ENCODE assay signal across 12 cellular contexts in genomic region chr2:188984126-188984525, GRCh38. TPM values are rescaled to one million over a fixed set of nuclear protein-coding genes. Genes with fewer than 3 reads are reported as not detected.
A peak's percentile ranks its signal among the peaks of the same experiment; 100 is the strongest.
DNase-seq lines count a peak whose midpoint lies in the region; ATAC-seq, FAIRE-seq and TF ChIP-seq lines count a peak whose summit lies in the region.
"Had no signal": no experiment of that assay in that cellular context is flagged by ENCODE, and none has a peak within 500 bp of the region (broad histone marks: within the 10 kb centered on the region; RNA-seq: fewer than 3 reads in every experiment).

No MANE protein-coding gene starts in this region.

- no TSS peak for BruUV-seq in HCT116 (replicated peaks; lab: Mats Ljungman, UMichigan)

- no peaks in the 10 kb centered on the region for H3K27me3 ChIP-seq in HCT116 (ENCODE audit: insufficient read depth, low read length)
- no peaks in the 10 kb centered on the region for H3K27me3 ChIP-seq in breast epithelium
- no peaks in the 10 kb centered on the region for H3K27me3 ChIP-seq in MG63

- no peak for FAIRE-seq in kidney (lab: Jason Lieb, UNC)

- H3K79me2 ChIP-seq in HCT116 (ENCODE audit: insufficient read depth, low read length): no peaks in the 10 kb centered on the region

- H3K36me3 ChIP-seq in HCT116 (ENCODE audit: control insufficient read depth in 1 of 2, insufficient read depth in 2 of 2, low read length in 2 of 2) (no peaks in the 10 kb centered on the region), breast epithelium (no peaks in the 10 kb centered on the region), MG63 (peaks cover 14% of the 10 kb centered on the region), kidney (ENCODE audit: control insufficient read depth in 1 of 2, insufficient read depth in 2 of 2, low read length in 2 of 2) (peaks cover 0 to 4% of the 10 kb centered on the region in 2 donors)

- no peak for ATAC-seq in HCT116
- ATAC-seq in HG02884 (IDR thresholded peaks at IDR 0.05; ENCODE audit: unreplicated experiment): no peak
- ATAC-seq: CD8-positive, alpha-beta T cell; stimulated activated memory B cell treated with anti-CD40 and anti-IgM and Interleukin-4, amounts not matched to agents 10 μg/mL and 1 μg/mL and 100 μg/mL, for 72 hours had no signal

- H2AFZ ChIP-seq in HCT116 (ENCODE audit: low read depth, low read length, poor library complexity, severe bottlenecking): peak overlapping the region; percentile 37

- TF ChIP-seq POLR2A in HCT116 (IDR thresholded peaks at IDR 0.05; ENCODE audit: borderline replicate concordance, extremely low read depth, insufficient read depth, insufficient read length) (no peak), breast epithelium (IDR thresholded peaks at IDR 0.05) (no peak)

- H3K4me3 ChIP-seq in HCT116 (replicated peaks in 1 of 2; ENCODE audit: low read depth in 1 of 2, low read length in 2 of 2) (no peak overlapping the region), breast epithelium (no peak overlapping the region), MG63 (no peak overlapping the region), kidney (ENCODE audit: low read length in 2 of 2) (no peak overlapping the region)

- 0 out of 4 replicates have a peak, but pooled peaks cover 0 to 3% of the 10 kb centered on the region in 2 experiments for H3K4me1 ChIP-seq in HCT116 (ENCODE audit: control insufficient read depth in 1 of 2, insufficient read depth in 2 of 2, low read length in 2 of 2)
- no peaks in the 10 kb centered on the region for H3K4me1 ChIP-seq in breast epithelium
- H3K4me1 ChIP-seq in kidney (ENCODE audit: control insufficient read depth in 1 of 2, insufficient read depth in 1 of 2, low read depth in 1 of 2, low read length in 2 of 2): no peaks in the 10 kb centered on the region

- TF ChIP-seq RAD21 in HCT116 (IDR thresholded peaks at IDR 0.05; ENCODE audit: low read depth): peak; percentile 69

- H3K4me2 ChIP-seq in HCT116 (ENCODE audit: low read length): no peak overlapping the region

- intact Hi-C loops in HCT116 (cut with micrococcal nuclease) (loop anchor here (2.0 to 10.0 kb wide), 4 partner anchors 217 to 1399 kb away; no protein-coding TSS in a partner anchor), breast epithelium (cut with DNase I; ENCODE audit: low total_unique reads) (no loop called here), kidney (cut with DNase I) (no loop called here)

- peak; percentile 11 for TF ChIP-seq CTCF in 22Rv1 (IDR thresholded peaks at IDR 0.05)
- TF ChIP-seq CTCF in HCT116 (IDR thresholded peaks at IDR 0.05 in 2 of 3, conservative IDR thresholded peaks at IDR 0.05 in 1 of 3; ENCODE audit: borderline replicate concordance in 1 of 3, insufficient read depth in 1 of 3, low read depth in 2 of 3, low read length in 2 of 3): peak; percentile 10 to 49 (median 32); a peak in 3 of 6 replicates
- TF ChIP-seq CTCF in breast epithelium (IDR thresholded peaks at IDR 0.05): no peak
- TF ChIP-seq CTCF in kidney (IDR thresholded peaks at IDR 0.05; ENCODE audit: borderline replicate concordance, extremely low read depth, insufficient read depth): no peak

- RAD21 ChIA-PET in HCT116 (lab: Charles Lee; ENCODE audit: low non-redundant PET in 1 of 2, low total read pairs in 2 of 2, uncharacterized antibody in 2 of 2, unreplicated experiment in 2 of 2): interaction anchor here in 1 of 2 experiments (1.5 kb wide), 1 partner anchor 459 kb away, joined by 8 read pairs; no protein-coding TSS in a partner anchor

- no peaks in the 10 kb centered on the region for H4K20me1 ChIP-seq in HCT116 (ENCODE audit: insufficient read depth)

- H3K27ac ChIP-seq in 22Rv1 (no peak overlapping the region), HCT116 (ENCODE audit: low read depth, low read length) (no peak overlapping the region), breast epithelium (peak overlapping the region; percentile 64 to 74), kidney (ENCODE audit: low read depth in 2 of 2, low read length in 2 of 2) (peak overlapping the region in 1 of 2 donors; percentile 14)

- CTCF ChIA-PET in HCT116 (lab: Charles Lee): interaction anchor here (0.7 to 5.1 kb wide), 19 partner anchors 8 to 1484 kb away, joined by 3 to 96 read pairs (median 4); partner anchors contain the start of gene COL3A1

- no peak for DNase-seq in HCT116 (ENCODE audit: low read depth, low spot score)
- DNase-seq in breast epithelium (ENCODE audit: low spot score in 2 of 2): no peak
- peak; percentile 39 for DNase-seq in kidney glomerular epithelial cell (lab: John Stamatoyannopoulos, UW)
- DNase-seq in MG63: no peak
- DNase-seq in kidney: no peak
- DNase-seq in NCI-H748 treated with DMSO at 0.1 percent for 48 hours (lab: John Stamatoyannopoulos, UW): no peak
- DNase-seq: activated effector memory CD4-positive, alpha-beta T cell treated with Interleukin-2 at 50 U/mL for 16 hours; CD8-positive, alpha-beta T cell; NCI-H187 treated with DMSO at 0.1 percent for 48 hours had no signal

- POLR2A ChIA-PET in HCT116 (lab: Charles Lee): no interaction called here

- no peaks in the 10 kb centered on the region for H3K9me2 ChIP-seq in HCT116 (ENCODE audit: insufficient read depth)

- no peak overlapping the region for H3K9ac ChIP-seq in HCT116 (ENCODE audit: low read length)
- H3K9ac ChIP-seq in kidney (ENCODE audit: low read length in 2 of 2): peak overlapping the region in 1 of 2 donors; percentile 12

- H3K9me3 ChIP-seq in HCT116 (ENCODE audit: control insufficient read depth in 1 of 2, insufficient read depth in 1 of 2, low read depth in 1 of 2, low read length in 2 of 2) (no peaks in the 10 kb centered on the region), breast epithelium (no peaks in the 10 kb centered on the region), MG63 (no peaks in the 10 kb centered on the region), kidney (ENCODE audit: control insufficient read depth in 1 of 2, low read length in 2 of 2) (no peaks in the 10 kb centered on the region)

TF ChIP-seq in HCT116, 20 proteins besides CTCF, POLR2A, EP300 and RAD21:
- TF ChIP-seq ELF1 (IDR thresholded peaks at IDR 0.05; ENCODE audit: borderline replicate concordance, low read depth) (no peak), CBX3 (IDR thresholded peaks at IDR 0.05; ENCODE audit: low read depth) (no peak), ZFX (IDR thresholded peaks at IDR 0.05) (no peak)

RNA-seq across cellular contexts. Expression of gene COL3A1, which starts 10.0 kb away (rescaled TPM):
- total RNA-seq in HCT116 (2021; ENCODE audit: unreplicated experiment): 1.0 TPM
- polyA plus RNA-seq in HCT116 (2012): 0.02 and 0.05 TPM in 2 replicates
- total RNA-seq in breast epithelium: 100 to 1,000 TPM in 1 of 3 donors, 10 to 100 TPM in 2; 98.1 to 303 (median 98.6) TPM
- total RNA-seq in MG63 (2014; rRNA removed; shearing (Covaris generic); ENCODE audit: low replicate concordance): 104 and 106 TPM in 2 replicates
- 138 TPM for total RNA-seq in kidney
- 32.2 TPM for polyA plus RNA-seq in kidney (ENCODE audit: insufficient read depth, low read depth, low replicate concordance)
- total RNA-seq: CD8-positive, alpha-beta T cell had no signal

Comparison
In these comparisons a context has a peak if more than half of its experiments do, and no peak if none do; other contexts are left out.
1. H3K27ac ChIP-seq: peak in breast epithelium (2 of 2); none in 22Rv1 (single experiment) and HCT116 (single experiment).
2. CTCF ChIP-seq: peak in 22Rv1 (single experiment) and HCT116 (3 of 3); none in breast epithelium (0 of 3) and kidney (single experiment).
3. RNA of gene COL3A1, which starts 10.0 kb away (total RNA-seq): 138 TPM in kidney (single experiment), 104 to 106 TPM in MG63 and 98.1 to 303 TPM in breast epithelium; 1.0 TPM in HCT116 (single experiment); every median in the first group is over 10 times any median in the second.